Comparison of ENCODE assay signal across 11 cellular contexts in genomic region chr17:27559506-27559931, GRCh38.
A peak's percentile ranks its signal among the peaks of the same experiment; 100 is the strongest.
DNase-seq lines count a peak whose midpoint lies in the region; ATAC-seq, FAIRE-seq and TF ChIP-seq lines count a peak whose summit lies in the region.
"Had no signal": no experiment of that assay in that cellular context is flagged by ENCODE, and none has a peak within 500 bp of the region (broad histone marks: within the 10 kb centered on the region; RNA-seq: fewer than 3 reads in every experiment).

No MANE protein-coding gene starts in this region.

- no peaks in the 10 kb centered on the region for H3K27me3 Mint-ChIP-seq in astrocyte (ENCODE audit: low read depth, unreplicated experiment)
- H3K27me3 Mint-ChIP-seq in stimulated activated memory B cell treated with anti-CD40 and anti-IgM and Interleukin-4, amounts not matched to agents 10 μg/mL and 1 μg/mL and 100 μg/mL, for 72 hours = no peaks in the 10 kb centered on the region
- H3K27me3 Mint-ChIP-seq: activated CD4-positive, alpha-beta memory T cell treated with anti-CD3 and anti-CD28 coated beads for 36 hours had no signal

- H3K36me3 ChIP-seq in astrocyte (ENCODE audit: insufficient read depth, low read length) = no peaks in the 10 kb centered on the region

- peak overlapping the region; percentile 67 for H3K27ac ChIP-seq in astrocyte (ENCODE audit: low read depth, low read length)
- H3K27ac ChIP-seq: epithelial cell of prostate had no signal

- peak overlapping the region; percentile 73 for H3K4me2 ChIP-seq in astrocyte (ENCODE audit: low read length)

- H3K4me3 Mint-ChIP-seq in astrocyte (ENCODE audit: unreplicated experiment) = no peak overlapping the region
- no peak overlapping the region for H3K4me3 Mint-ChIP-seq in stimulated activated memory B cell treated with anti-CD40 and anti-IgM and Interleukin-4, amounts not matched to agents 10 μg/mL and 1 μg/mL and 100 μg/mL, for 72 hours
- H3K4me3 Mint-ChIP-seq: activated CD4-positive, alpha-beta memory T cell treated with anti-CD3 and anti-CD28 coated beads for 36 hours had no signal

- H3K4me1 ChIP-seq in astrocyte (ENCODE audit: insufficient read depth, low read length) = peaks cover 25% of the 10 kb centered on the region

- H2AFZ ChIP-seq in astrocyte (ENCODE audit: low read depth, low read length) = peak overlapping the region; percentile 31

- H3K79me2 ChIP-seq in astrocyte (ENCODE audit: insufficient read depth, low read length) = peaks cover 45% of the 10 kb centered on the region

- peak overlapping the region; percentile 62 for H3K27ac Mint-ChIP-seq in astrocyte (ENCODE audit: unreplicated experiment)
- peak overlapping the region; percentile 15 for H3K27ac Mint-ChIP-seq in stimulated activated memory B cell treated with anti-CD40 and anti-IgM and Interleukin-4, amounts not matched to agents 10 μg/mL and 1 μg/mL and 100 μg/mL, for 72 hours
- H3K27ac Mint-ChIP-seq: activated CD4-positive, alpha-beta memory T cell treated with anti-CD3 and anti-CD28 coated beads for 36 hours had no signal

- H3K9ac ChIP-seq in astrocyte (ENCODE audit: low read length) = peak overlapping the region; percentile 66

- H4K20me1 ChIP-seq in astrocyte (ENCODE audit: insufficient read depth, low read length) = no peaks in the 10 kb centered on the region

- peaks cover 27% of the 10 kb centered on the region for H3K36me3 Mint-ChIP-seq in astrocyte (ENCODE audit: low read depth, unreplicated experiment)
- peaks cover 55% of the 10 kb centered on the region for H3K36me3 Mint-ChIP-seq in stimulated activated memory B cell treated with anti-CD40 and anti-IgM and Interleukin-4, amounts not matched to agents 10 μg/mL and 1 μg/mL and 100 μg/mL, for 72 hours

- H3K9me3 Mint-ChIP-seq in astrocyte (ENCODE audit: unreplicated experiment) = no peaks in the 10 kb centered on the region
- H3K9me3 Mint-ChIP-seq in stimulated activated memory B cell treated with anti-CD40 and anti-IgM and Interleukin-4, amounts not matched to agents 10 μg/mL and 1 μg/mL and 100 μg/mL, for 72 hours = no peaks in the 10 kb centered on the region
- H3K9me3 Mint-ChIP-seq: activated CD4-positive, alpha-beta memory T cell treated with anti-CD3 and anti-CD28 coated beads for 36 hours had no signal

- peak; percentile 64 for DNase-seq in astrocyte (ENCODE audit: low read depth)
- DNase-seq in hepatic stellate cell (ENCODE audit: low spot score) = peak; percentile 50
- DNase-seq in Ammon's horn (ENCODE audit: low spot score) = no peak
- no peak for DNase-seq in OCI-M2 (lab: John Stamatoyannopoulos, UW; ENCODE audit: unreplicated experiment)
- DNase-seq in NCI-H748 (lab: John Stamatoyannopoulos, UW; ENCODE audit: unreplicated experiment) = no peak
- no peak for DNase-seq in GM20000 (ENCODE audit: low spot score)
- DNase-seq: activated CD4-positive, alpha-beta memory T cell treated with anti-CD3 and anti-CD28 coated beads for 36 hours; NCI-H446 treated with DMSO at 0.1 percent for 48 hours had no signal

- peak; percentile 87 for ATAC-seq in GM19351 (IDR thresholded peaks at IDR 0.05; ENCODE audit: unreplicated experiment)
- no peak for ATAC-seq in stimulated activated memory B cell treated with anti-CD40 and anti-IgM and Interleukin-4, amounts not matched to agents 10 μg/mL and 1 μg/mL and 100 μg/mL, for 72 hours

- H3K4me3 ChIP-seq in astrocyte (ENCODE audit: insufficient read depth, low read depth, low read length) = no peak overlapping the region

- peaks cover 26% of the 10 kb centered on the region for H3K4me1 Mint-ChIP-seq in astrocyte (ENCODE audit: low read depth, unreplicated experiment)
- H3K4me1 Mint-ChIP-seq in stimulated activated memory B cell treated with anti-CD40 and anti-IgM and Interleukin-4, amounts not matched to agents 10 μg/mL and 1 μg/mL and 100 μg/mL, for 72 hours = peaks cover 27% of the 10 kb centered on the region

- H3K9me3 ChIP-seq in astrocyte (ENCODE audit: insufficient read depth, low read depth, low read length) = no peaks in the 10 kb centered on the region

- no peak for FAIRE-seq in astrocyte (lab: Jason Lieb, UNC)

- H3K27me3 ChIP-seq in astrocyte (ENCODE audit: insufficient read depth, low read length) = no peaks in the 10 kb centered on the region

- no peak for TF ChIP-seq CTCF in astrocyte (IDR thresholded peaks at IDR 0.05; ENCODE audit: insufficient read depth, low read depth, low read length)
- TF ChIP-seq CTCF in GM20000 (IDR thresholded peaks at IDR 0.05; ENCODE audit: extremely low read depth, missing control alignments) = no peak

Comparison
In these comparisons a context has a peak if more than half of its experiments do, and no peak if none do; other contexts are left out.
1. DNase-seq: peak in astrocyte (single experiment) and hepatic stellate cell (single experiment); none in Ammon's horn (single experiment), OCI-M2 (single experiment), NCI-H748 (single experiment) and GM20000 (single experiment).